8 cellular contexts compared by ENCODE assay signal in the genomic region with DNA sequence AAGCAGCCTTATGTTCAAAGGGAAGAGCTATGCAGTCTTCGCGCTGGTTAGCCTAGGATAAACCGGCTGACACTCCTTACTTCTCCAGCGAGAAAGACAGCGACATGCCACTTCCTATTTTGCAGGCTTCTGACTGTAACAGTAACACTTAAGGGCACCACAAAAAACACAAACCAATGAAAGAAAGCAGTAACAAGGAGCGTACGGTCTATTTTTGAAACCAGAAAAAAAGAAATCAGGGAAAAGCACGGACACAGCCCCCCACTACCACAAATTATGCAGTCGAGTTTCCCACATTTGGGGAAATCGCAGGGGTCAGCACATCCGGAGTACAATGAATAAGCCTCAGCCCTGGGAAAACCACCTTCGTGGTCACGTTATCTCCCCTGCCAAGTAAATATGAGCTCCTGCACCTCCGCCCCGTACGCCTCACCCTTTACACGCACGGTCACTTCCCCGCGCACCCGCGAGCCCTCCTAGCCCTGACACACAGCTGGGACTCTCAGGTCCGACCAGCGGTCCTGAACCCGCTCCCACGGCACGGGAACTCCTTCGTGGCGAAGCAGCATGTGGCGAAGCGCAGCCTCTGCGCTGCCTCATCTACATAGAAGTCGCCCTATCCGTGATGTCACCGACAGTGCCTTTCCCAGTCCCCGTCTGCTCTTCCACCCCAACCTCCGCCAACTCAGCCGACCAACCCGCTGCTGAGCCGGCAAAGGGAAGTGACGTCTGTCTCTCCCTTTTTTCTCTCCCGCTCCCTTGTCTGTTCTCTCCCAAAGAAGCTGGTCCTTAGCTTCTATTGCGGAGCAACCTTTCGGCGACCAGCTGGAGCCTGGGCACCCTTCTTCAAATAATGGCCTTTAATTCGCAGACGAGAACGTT. TPM values are rescaled to one million over a fixed set of nuclear protein-coding genes. Genes with fewer than 3 reads are reported as not detected.
A peak's percentile ranks its signal among the peaks of the same experiment; 100 is the strongest.
DNase-seq lines count a peak whose midpoint lies in the region; ATAC-seq and TF ChIP-seq lines count a peak whose summit lies in the region.

No MANE protein-coding gene starts in this region.

- H3K4me3 ChIP-seq in GM12864 (ENCODE audit: low read depth, low read length): peak overlapping the region; percentile 59

- DNase-seq in GM12864 (ENCODE audit: low read depth) (peak; percentile 81), NCI-H446 treated with DMSO at 0.1 percent for 48 hours (lab: John Stamatoyannopoulos, UW) (peak; percentile 93), lung microvascular endothelial cell (ENCODE audit: low read depth in 2 of 2) (peak; percentile 93 to 94), KG1 (lab: John Stamatoyannopoulos, UW) (no peak)
- peak; percentile 29 to 47 for DNase-seq in activated CD8-positive, alpha-beta memory T cell treated with anti-CD3 and anti-CD28 coated beads for 4 hours (ENCODE audit: low read depth in 2 of 2)
- peak; percentile 38 for DNase-seq in effector CD8-positive, alpha-beta T cell (lab: John Stamatoyannopoulos, UW)
- peak; percentile 41 to 53 (median 50) for DNase-seq in stimulated activated CD4-positive, alpha-beta T cell treated with anti-CD3 and anti-CD28 coated beads, TNF-alpha, amount 100 ng/mL, for 4 hours (ENCODE audit: low read depth in 3 of 3)

- TF ChIP-seq CTCF in GM12864 (IDR thresholded peaks at IDR 0.05; ENCODE audit: low read depth, low read length, missing control alignments): no peak

- ATAC-seq in HG02759 (IDR thresholded peaks at IDR 0.05; ENCODE audit: unreplicated experiment): peak; percentile 71

RNA-seq across cellular contexts. Expression of a gene that starts 40.9 kb away (rescaled TPM):
- total RNA-seq in lung microvascular endothelial cell: not detected in 2 replicates
